Comparison of ENCODE assay signal across 13 cellular contexts in genomic region chr3:14396293-14396692, GRCh38.
"Had no signal": no experiment of that assay in that cellular context is flagged by ENCODE, and none has a peak within 500 bp of the region (broad histone marks: within the 10 kb centered on the region; RNA-seq: fewer than 3 reads in every experiment).

No MANE protein-coding gene starts in this region.

- H3K36me3 Mint-ChIP-seq: activated naive CD4-positive, alpha-beta T cell treated with anti-CD3 and anti-CD28 coated beads, Interleukin-2, amount 50 U/mL, for 72 hours had no signal

- H3K4me1 ChIP-seq: parathyroid adenoma, tibial nerve had no signal

- H3K4me3 Mint-ChIP-seq: T-helper 2 cell treated with Interferon-gamma antibody and Interleukin-4, amounts not matched to agents 5 μg/mL and 100 μg/mL, for 36 hours had no signal

- H3K9ac ChIP-seq: parathyroid adenoma had no signal

- H3K27ac ChIP-seq: dorsolateral prefrontal cortex, parathyroid adenoma, tibial nerve had no signal

- H3K27ac Mint-ChIP-seq: T-helper 2 cell treated with Interferon-gamma antibody and Interleukin-4, amounts not matched to agents 5 μg/mL and 100 μg/mL, for 36 hours had no signal

- H2AFZ ChIP-seq: parathyroid adenoma had no signal

- ATAC-seq: activated naive CD4-positive, alpha-beta T cell treated with anti-CD3 and anti-CD28 coated beads, Interleukin-2, amount 50 U/mL, for 72 hours; esophagus mucosa had no signal

- DNase-seq: activated CD4-positive, CD25-positive, alpha-beta regulatory T cell treated with anti-CD3 and anti-CD28 coated beads, Interleukin-2, amount 50 U/mL, for 72 hours; dorsolateral prefrontal cortex; hippocampal formation; left colon; mucosa of descending colon; SIG-M5; stimulated activated CD4-positive, alpha-beta T cell treated with anti-CD3 and anti-CD28 coated beads, Interleukin-4, amount 100 ng/mL, for 1 hour had no signal

- H3K9me3 Mint-ChIP-seq: activated naive CD4-positive, alpha-beta T cell treated with anti-CD3 and anti-CD28 coated beads, Interleukin-2, amount 50 U/mL, for 72 hours; T-helper 2 cell treated with Interferon-gamma antibody and Interleukin-4, amounts not matched to agents 5 μg/mL and 100 μg/mL, for 36 hours had no signal

- H3K27me3 ChIP-seq: dorsolateral prefrontal cortex, tibial nerve had no signal

- H3K9me3 ChIP-seq: mucosa of descending colon, tibial nerve had no signal

- H3K4me3 ChIP-seq: dorsolateral prefrontal cortex, lung, mucosa of descending colon, tibial nerve had no signal

- H3K36me3 ChIP-seq: tibial nerve had no signal
